Comparison of ENCODE assay signal across 28 cellular contexts in genomic region chr11:82080160-82080559, GRCh38.
DNase-seq lines count a peak whose midpoint lies in the region; TF ChIP-seq lines count a peak whose summit lies in the region.
"Had no signal": no experiment of that assay in that cellular context is flagged by ENCODE, and none has a peak within 500 bp of the region (broad histone marks: within the 10 kb centered on the region; RNA-seq: fewer than 3 reads in every experiment).

No MANE protein-coding gene starts in this region.

- H3K9me3 ChIP-seq in GM23248 (ENCODE audit: low read depth), result no peaks in the 10 kb centered on the region
- H3K9me3 ChIP-seq: ovary, Peyer's patch, testis, vagina had no signal

- H3K9me2 ChIP-seq in GM23248 (ENCODE audit: insufficient read depth), result no peaks in the 10 kb centered on the region

- H3K4me3 ChIP-seq in GM23248, result no peak overlapping the region
- H3K4me3 ChIP-seq in epithelial cell of proximal tubule (ENCODE audit: low read depth, low read length), result no peak overlapping the region
- H3K4me3 ChIP-seq: cardiac muscle cell, ovary, Peyer's patch, testis, vagina had no signal

- H3K4me2 ChIP-seq in GM23248 (ENCODE audit: unreplicated experiment), result no peak overlapping the region

- DNase-seq in GM23248, result peak; percentile 67
- DNase-seq in RPMI7951 (ENCODE audit: low read depth), result peak; percentile 1
- peak; percentile 13 for DNase-seq in epithelial cell of proximal tubule (ENCODE audit: low read depth)
- peak; percentile 41 for DNase-seq in kidney tubule cell (ENCODE audit: low spot score)
- DNase-seq in NOMO-1 treated with DMSO at 0.1 percent for 48 hours (lab: John Stamatoyannopoulos, UW; ENCODE audit: unreplicated experiment), result no peak
- DNase-seq in posterior cingulate gyrus, result no peak
- no peak for DNase-seq in activated T-cell treated with anti-CD3 and anti-CD28 coated beads, Interleukin-2, amount 50 U/mL, for 48 hours
- no peak for DNase-seq in Ammon's horn (ENCODE audit: low spot score)
- DNase-seq: activated CD4-positive, alpha-beta T cell treated with anti-CD3 and anti-CD28 coated beads for 1 hour; activated CD8-positive, alpha-beta T cell treated with anti-CD3 and anti-CD28 coated beads for 36 hours; activated gamma-delta T cell; CD4-positive, CD25-positive, alpha-beta regulatory T cell; hippocampal formation; immature natural killer cell; KG1; natural killer cell; NCI-H1436 treated with DMSO at 0.1 percent for 48 hours; NCI-H510A; ovary; Peyer's patch; right cardiac atrium; stimulated activated CD4-positive, alpha-beta T cell treated with anti-CD3 and anti-CD28 coated beads, Interleukin-12 subunit alpha, Interleukin-12 subunit beta, amount 100 ng/mL, for 4 hours; stimulated activated CD4-positive, alpha-beta T cell treated with anti-CD3 and anti-CD28 coated beads, Interleukin-4, amount 100 ng/mL, for 24 hours; stimulated activated naive B cell treated with anti-CD40 and anti-IgM and Interleukin-4, amounts not matched to agents 10 μg/mL and 1 μg/mL and 100 μg/mL, for 72 hours; T-helper 1 cell; testis had no signal

- H3K4me1 ChIP-seq in GM23248 (ENCODE audit: insufficient read depth), result peaks cover 14% of the 10 kb centered on the region
- H3K4me1 ChIP-seq: Peyer's patch, testis, vagina had no signal

- 18 to 24% methylated on average over 2 of the region's 2 CpGs for WGBS in GM23248 (ENCODE audit: low coverage in 1 of 2, low lambda C conversion rate in 2 of 2, missing lambda C conversion rate in 2 of 2), 2 experiments

- no peak for TF ChIP-seq CTCF in epithelial cell of proximal tubule (conservative IDR thresholded peaks at IDR 0.05; ENCODE audit: low read depth, low read length)

- H4K20me1 ChIP-seq in GM23248 (ENCODE audit: insufficient read depth), result no peaks in the 10 kb centered on the region

- no peaks in the 10 kb centered on the region for H3K79me2 ChIP-seq in GM23248 (ENCODE audit: insufficient read depth)

- no peaks in the 10 kb centered on the region; the same call in 1 of the 2 replicates for H3F3A ChIP-seq in GM23248 (ENCODE audit: insufficient read depth)

- H3K9ac ChIP-seq in GM23248, result no peak overlapping the region

- H3K27ac ChIP-seq in GM23248, result no peak overlapping the region
- H3K27ac ChIP-seq: cardiac muscle cell, ovary, Peyer's patch, testis, vagina had no signal

- H3K36me3 ChIP-seq in GM23248 (ENCODE audit: low read depth), result no peaks in the 10 kb centered on the region
- H3K36me3 ChIP-seq: cardiac muscle cell, ovary, Peyer's patch, vagina had no signal

- no peak overlapping the region for H2AFZ ChIP-seq in GM23248

- no peaks in the 10 kb centered on the region for H3K27me3 ChIP-seq in GM23248 (replicated peaks; ENCODE audit: insufficient read depth)
- H3K27me3 ChIP-seq: cardiac muscle cell, ovary, Peyer's patch, testis, vagina had no signal

- in situ Hi-C loops in GM23248 (cut with MboI), result no loop called here

- intact Hi-C loops in posterior cingulate gyrus (cut with DNase I), result no loop called here

Comparison
In these comparisons a context has a peak if more than half of its experiments do, and no peak if none do; other contexts are left out.
1. DNase-seq: peak in GM23248 (single experiment), RPMI7951 (single experiment), epithelial cell of proximal tubule (single experiment) and kidney tubule cell (single experiment); none in NOMO-1 treated with DMSO at 0.1 percent for 48 hours (single experiment), posterior cingulate gyrus (0 of 10), activated T-cell treated with anti-CD3 and anti-CD28 coated beads, Interleukin-2, amount 50 U/mL, for 48 hours (0 of 2) and Ammon's horn (single experiment).